ENCODE assay signal across 12 cellular contexts in the genomic region with DNA sequence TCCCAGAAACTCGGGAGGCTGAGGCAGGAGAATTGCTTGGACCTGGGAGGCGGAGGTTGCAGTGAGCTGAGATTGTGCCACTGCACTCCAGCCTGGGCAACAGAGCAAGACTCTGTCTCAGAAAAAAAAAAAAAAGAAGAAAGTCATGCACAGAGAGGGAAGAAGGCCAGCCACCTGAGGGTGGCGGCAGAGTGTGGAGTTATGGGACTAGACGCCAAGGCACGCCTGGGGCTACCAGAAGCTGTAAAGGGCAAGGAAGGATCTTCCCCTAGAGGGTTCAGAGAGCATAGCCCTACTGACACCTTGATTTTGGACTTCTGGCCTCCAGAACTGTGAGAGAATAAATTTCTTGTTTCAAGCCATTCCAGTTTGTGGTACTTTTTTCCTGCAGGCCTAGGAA. TPM values are rescaled to one million over a fixed set of nuclear protein-coding genes. Genes with fewer than 3 reads are reported as not detected.
DNase-seq lines count a peak whose midpoint lies in the region; ATAC-seq and TF ChIP-seq lines count a peak whose summit lies in the region.
"Not testable (repeated sequence)": the region's sequence is repeated elsewhere in the genome, so short reads cannot be mapped to it uniquely, and the experiment has no call there.
"Had no signal": no experiment of that assay in that cellular context is flagged by ENCODE, and none has a peak within 500 bp of the region (broad histone marks: within the 10 kb centered on the region; RNA-seq: fewer than 3 reads in every experiment).

No MANE protein-coding gene starts in this region.

- H3K9me3 Mint-ChIP-seq in H9; activated CD4-positive, alpha-beta T cell treated with anti-CD3 and anti-CD28 coated beads for 36 hours (ENCODE audit: low read depth); neural progenitor cell: not testable (repeated sequence)

- H3K4me1 Mint-ChIP-seq in H9; activated CD4-positive, alpha-beta T cell treated with anti-CD3 and anti-CD28 coated beads for 36 hours; neural progenitor cell: not testable (repeated sequence)

- H3K14ac ChIP-seq in H9 (ENCODE audit: insufficient read depth, low read length): not testable (repeated sequence)

- not testable (repeated sequence) for H3K4me2 ChIP-seq in H9 (ENCODE audit: insufficient read depth, insufficient read length, low read length); Karpas-422 (ENCODE audit: low read depth, low read length, poor library complexity, severe bottlenecking); neural progenitor cell

- intact Hi-C loops in activated CD4-positive, alpha-beta T cell treated with anti-CD3 and anti-CD28 coated beads for 36 hours (cut with DNase I, micrococcal nuclease): not testable (repeated sequence)

- not testable (repeated sequence) for H3K79me2 ChIP-seq in H9 (ENCODE audit: insufficient read depth, low read length); Karpas-422 (ENCODE audit: low read length); neural progenitor cell (ENCODE audit: low read depth)

- not testable (repeated sequence) for H3K23ac ChIP-seq in H9 (ENCODE audit: insufficient read length, low read depth, low read length)

- not testable (repeated sequence) for H3K4ac ChIP-seq in H9 (ENCODE audit: low read depth, low read length)

- H3K9me2 ChIP-seq in Karpas-422 (replicated peaks; ENCODE audit: insufficient read depth, low read length): not testable (repeated sequence)

- H3K56ac ChIP-seq in H9 (ENCODE audit: insufficient read length, low read depth, low read length): not testable (repeated sequence)

- H3K23me2 ChIP-seq in H9 (ENCODE audit: insufficient read length, low read depth, low read length, poor library complexity, severe bottlenecking): not testable (repeated sequence)

- not testable (repeated sequence) for H2AFZ ChIP-seq in H9 (ENCODE audit: low read length); Karpas-422 (ENCODE audit: low read length); neural progenitor cell (replicated peaks)

- not testable (repeated sequence) for H4K8ac ChIP-seq in H9 (replicated peaks; ENCODE audit: insufficient read length, low read depth, low read length)

- CTCF ChIA-PET in activated CD4-positive, alpha-beta T cell treated with anti-CD3 and anti-CD28 coated beads for 36 hours (lab: Charles Lee): not testable (repeated sequence)

- ATAC-seq in activated CD4-positive, alpha-beta T cell treated with anti-CD3 and anti-CD28 coated beads for 36 hours: peak; percentile 33

- no CpG with 5 or more reads among the region's 5 CpGs for WGBS in H9 (ENCODE audit: extremely low coverage, insufficient read length, low lambda C conversion rate)

- H3K27me3 Mint-ChIP-seq in H9 (ENCODE audit: low read depth); activated CD4-positive, alpha-beta T cell treated with anti-CD3 and anti-CD28 coated beads for 36 hours; neural progenitor cell (ENCODE audit: insufficient read depth, low read depth): not testable (repeated sequence)

- DNase-seq in ELF-1 (ENCODE audit: low read depth, low spot score) (peak; percentile 44), H9 (peak; percentile 70), HT-29 (ENCODE audit: low spot score) (peak; percentile 47), Karpas-422 (peak; percentile 71), RPMI8226 (peak; percentile 81), iPS-NIHi11 (ENCODE audit: low spot score) (peak; percentile 37), neural progenitor cell (ENCODE audit: low spot score) (peak; percentile 15)
- peak; percentile 8 for DNase-seq in activated CD4-positive, alpha-beta T cell treated with anti-CD3 and anti-CD28 coated beads for 36 hours

- H3K4me3 Mint-ChIP-seq in H9; activated CD4-positive, alpha-beta T cell treated with anti-CD3 and anti-CD28 coated beads for 36 hours; neural progenitor cell: not testable (repeated sequence)

- not testable (repeated sequence) for H4K5ac ChIP-seq in H9 (ENCODE audit: insufficient read length, low read depth, low read length)

- H3K9ac ChIP-seq in H9 (ENCODE audit: extremely low read depth, insufficient read length, low read length); Karpas-422 (ENCODE audit: low read length); neural progenitor cell: not testable (repeated sequence)

- H3F3A ChIP-seq in neural progenitor cell (ENCODE audit: low read depth): not testable (repeated sequence)

- not testable (repeated sequence) for H2BK20ac ChIP-seq in H9 (ENCODE audit: low read depth, low read length, poor library complexity, severe bottlenecking)

- not testable (repeated sequence) for H3T11ph ChIP-seq in H9 (ENCODE audit: low read length)

- H3K4me1 ChIP-seq in H9 (ENCODE audit: insufficient read depth, low read length); Karpas-422 (ENCODE audit: low read length); neural progenitor cell: not testable (repeated sequence)

- H4K20me1 ChIP-seq in H9 (ENCODE audit: control insufficient read depth, insufficient read depth, insufficient read length); Karpas-422 (ENCODE audit: insufficient read depth, low read depth, low read length); neural progenitor cell (ENCODE audit: low read depth): not testable (repeated sequence)

- H2AK5ac ChIP-seq in H9 (ENCODE audit: insufficient read length, low read length): not testable (repeated sequence)

- not testable (repeated sequence) for H3K79me1 ChIP-seq in H9 (ENCODE audit: insufficient read depth, low read depth, low read length, poor library complexity, severe bottlenecking)

- H2BK12ac ChIP-seq in H9 (ENCODE audit: insufficient read length, low read depth, low read length): not testable (repeated sequence)

- H3K9me3 ChIP-seq in H9 (ENCODE audit: control insufficient read depth, low read depth, low read length); Karpas-422 (ENCODE audit: low read length); neural progenitor cell (ENCODE audit: low read depth): not testable (repeated sequence)

- not testable (repeated sequence) for H3K36me3 ChIP-seq in Karpas-422 (ENCODE audit: insufficient read depth, low read length); neural progenitor cell

- not testable (repeated sequence) for H2BK5ac ChIP-seq in H9 (ENCODE audit: insufficient read length, low read length)

- peak overlapping the region in 1 of 3 experiments; percentile 85; a peak in 3 of 7 replicates for H3K27ac Mint-ChIP-seq in H9
- H3K27ac Mint-ChIP-seq in activated CD4-positive, alpha-beta T cell treated with anti-CD3 and anti-CD28 coated beads for 36 hours; neural progenitor cell: not testable (repeated sequence)

- not testable (repeated sequence) for H2BK15ac ChIP-seq in H9 (ENCODE audit: low read depth, low read length)

- H3K18ac ChIP-seq in H9 (ENCODE audit: insufficient read length, low read depth, low read length): not testable (repeated sequence)

- not testable (repeated sequence) for H3K27ac ChIP-seq in H9 (ENCODE audit: insufficient read length, low read depth, low read length); Karpas-422 (ENCODE audit: low read length); neural progenitor cell

- not testable (repeated sequence) for H3K27me3 ChIP-seq in H9 (ENCODE audit: insufficient read depth, low read length); Karpas-422 (ENCODE audit: low read length); neural progenitor cell

- not testable (repeated sequence) for H3K4me3 ChIP-seq in Karpas-422 (ENCODE audit: low read length); neural progenitor cell

- POLR2A ChIA-PET in activated CD4-positive, alpha-beta T cell treated with anti-CD3 and anti-CD28 coated beads for 36 hours (lab: Charles Lee): not testable (repeated sequence)

- not testable (repeated sequence) for H2BK120ac ChIP-seq in H9 (ENCODE audit: low read depth, low read length, poor library complexity, severe bottlenecking)

- peak; percentile 64; the same call in 2 of the 3 replicates for TF ChIP-seq CTCF in H9 (conservative IDR thresholded peaks at IDR 0.05)
- TF ChIP-seq CTCF in neural progenitor cell (IDR thresholded peaks at IDR 0.05): not testable (repeated sequence)

- H3K36me3 Mint-ChIP-seq in H9 (ENCODE audit: insufficient read depth in 1 of 3, low read depth in 3 of 3); activated CD4-positive, alpha-beta T cell treated with anti-CD3 and anti-CD28 coated beads for 36 hours (ENCODE audit: low read depth); neural progenitor cell: not testable (repeated sequence)

- H4K91ac ChIP-seq in H9 (ENCODE audit: insufficient read length, low read depth, low read length): not testable (repeated sequence)

RNA-seq across cellular contexts. Expression of a gene that starts 30.2 kb away (rescaled TPM):
- total RNA-seq in H9 (2021): not detected in 2 replicates
- not detected in 2 replicates for total RNA-seq in HT-29 (2014; rRNA removed; shearing (Covaris generic))
- not detected in 2 replicates for total RNA-seq in Karpas-422 (2014; rRNA removed; shearing (Covaris generic); ENCODE audit: low replicate concordance)
- total RNA-seq in activated CD4-positive, alpha-beta T cell treated with anti-CD3 and anti-CD28 coated beads for 36 hours: not detected
- not detected in 2 replicates for total RNA-seq in neural progenitor cell (ENCODE audit: low replicate concordance)
- total RNA-seq: A172; B cell; Calu3; CD8-positive, alpha-beta T cell had no signal

Comparison
In these comparisons a context has a peak if more than half of its experiments do, and no peak if none do; other contexts are left out.
1. DNase-seq: peak in every context shown above with its lines; median percentile 81 in RPMI8226; 71 in Karpas-422; 70 in H9; 47 in HT-29; 44 in ELF-1; 37 in iPS-NIHi11; 15 in neural progenitor cell; 8 in activated CD4-positive, alpha-beta T cell treated with anti-CD3 and anti-CD28 coated beads for 36 hours.